Comparison of ENCODE assay signal across 19 cellular contexts in genomic region chr19:16604615-16605014, GRCh38.
"Had no signal": no experiment of that assay in that cellular context is flagged by ENCODE, and none has a peak within 500 bp of the region (broad histone marks: within the 10 kb centered on the region; RNA-seq: fewer than 3 reads in every experiment).

No MANE protein-coding gene starts in this region.

- H3K27me3 Mint-ChIP-seq: activated CD4-positive, alpha-beta memory T cell treated with anti-CD3 and anti-CD28 coated beads, Interleukin-2, amount 10 ng/mL, durations not matched to agents 7 days and 5 days; activated naive CD8-positive, alpha-beta T cell treated with anti-CD3 and anti-CD28 coated beads, Interleukin-2, amount 10 ng/mL, durations not matched to agents 7 days and 5 days had no signal

- H3K4me3 ChIP-seq: esophagus squamous epithelium, suprapubic skin had no signal

- ATAC-seq: activated T-cell treated with anti-CD3 and anti-CD28 coated beads, Interleukin-2, amount 50 U/mL, for 4 hours; stimulated activated naive CD8-positive, alpha-beta T cell treated with anti-CD3 and anti-CD28 coated beads, Interleukin-15, Interleukin-2, amounts not matched to agents 100 U/mL and 50 U/mL, for 24 hours had no signal

- DNase-seq: activated CD4-positive, alpha-beta memory T cell treated with anti-CD3 and anti-CD28 coated beads, Interleukin-2, amount 10 ng/mL, durations not matched to agents 7 days and 5 days; activated gamma-delta T cell treated with Interleukin-2 at 50 U/mL for 16 hours; activated naive CD8-positive, alpha-beta T cell treated with anti-CD3 and anti-CD28 coated beads, Interleukin-2, amount 10 ng/mL, durations not matched to agents 7 days and 5 days; activated T-cell treated with anti-CD3 and anti-CD28 coated beads, Interleukin-2, amount 50 U/mL, for 4 hours; brain microvascular endothelial cell; cortex of kidney; effector CD4-positive, alpha-beta T cell; esophagus squamous epithelium; glutamatergic neuron; kidney glomerular epithelial cell; nucleus accumbens; right cardiac atrium; small intestine; stimulated activated CD4-positive, alpha-beta T cell treated with anti-CD3 and anti-CD28 coated beads, Interleukin-4, amount 100 ng/mL, for 24 hours; stimulated activated CD8-positive, alpha-beta memory T cell treated with anti-CD3 and anti-CD28 coated beads, Interleukin-4, amount 100 ng/mL, for 48 hours; stimulated activated naive CD8-positive, alpha-beta T cell treated with anti-CD3 and anti-CD28 coated beads, Interleukin-15, Interleukin-2, amounts not matched to agents 100 U/mL and 50 U/mL, for 24 hours; trophoblast cell had no signal

- H3K36me3 ChIP-seq: brain microvascular endothelial cell, esophagus squamous epithelium had no signal

- H3K9me3 Mint-ChIP-seq: activated CD4-positive, alpha-beta memory T cell treated with anti-CD3 and anti-CD28 coated beads, Interleukin-2, amount 10 ng/mL, durations not matched to agents 7 days and 5 days; activated naive CD8-positive, alpha-beta T cell treated with anti-CD3 and anti-CD28 coated beads, Interleukin-2, amount 10 ng/mL, durations not matched to agents 7 days and 5 days; activated T-cell treated with anti-CD3 and anti-CD28 coated beads, Interleukin-2, amount 50 U/mL, for 4 hours; nephron had no signal

- H3K4me3 Mint-ChIP-seq: activated CD4-positive, alpha-beta memory T cell treated with anti-CD3 and anti-CD28 coated beads, Interleukin-2, amount 10 ng/mL, durations not matched to agents 7 days and 5 days; activated naive CD8-positive, alpha-beta T cell treated with anti-CD3 and anti-CD28 coated beads, Interleukin-2, amount 10 ng/mL, durations not matched to agents 7 days and 5 days; activated T-cell treated with anti-CD3 and anti-CD28 coated beads, Interleukin-2, amount 50 U/mL, for 4 hours; nephron had no signal

- H3K27ac ChIP-seq: brain microvascular endothelial cell, suprapubic skin had no signal

- H3K27me3 ChIP-seq: brain microvascular endothelial cell, esophagus squamous epithelium, suprapubic skin had no signal

- H3K9me3 ChIP-seq: esophagus squamous epithelium, suprapubic skin had no signal

- H3K27ac Mint-ChIP-seq: activated CD4-positive, alpha-beta memory T cell treated with anti-CD3 and anti-CD28 coated beads, Interleukin-2, amount 10 ng/mL, durations not matched to agents 7 days and 5 days; activated naive CD8-positive, alpha-beta T cell treated with anti-CD3 and anti-CD28 coated beads, Interleukin-2, amount 10 ng/mL, durations not matched to agents 7 days and 5 days had no signal

- FAIRE-seq: small intestine had no signal
